ENCODE assay signal across 1 cellular context in the genomic region with DNA sequence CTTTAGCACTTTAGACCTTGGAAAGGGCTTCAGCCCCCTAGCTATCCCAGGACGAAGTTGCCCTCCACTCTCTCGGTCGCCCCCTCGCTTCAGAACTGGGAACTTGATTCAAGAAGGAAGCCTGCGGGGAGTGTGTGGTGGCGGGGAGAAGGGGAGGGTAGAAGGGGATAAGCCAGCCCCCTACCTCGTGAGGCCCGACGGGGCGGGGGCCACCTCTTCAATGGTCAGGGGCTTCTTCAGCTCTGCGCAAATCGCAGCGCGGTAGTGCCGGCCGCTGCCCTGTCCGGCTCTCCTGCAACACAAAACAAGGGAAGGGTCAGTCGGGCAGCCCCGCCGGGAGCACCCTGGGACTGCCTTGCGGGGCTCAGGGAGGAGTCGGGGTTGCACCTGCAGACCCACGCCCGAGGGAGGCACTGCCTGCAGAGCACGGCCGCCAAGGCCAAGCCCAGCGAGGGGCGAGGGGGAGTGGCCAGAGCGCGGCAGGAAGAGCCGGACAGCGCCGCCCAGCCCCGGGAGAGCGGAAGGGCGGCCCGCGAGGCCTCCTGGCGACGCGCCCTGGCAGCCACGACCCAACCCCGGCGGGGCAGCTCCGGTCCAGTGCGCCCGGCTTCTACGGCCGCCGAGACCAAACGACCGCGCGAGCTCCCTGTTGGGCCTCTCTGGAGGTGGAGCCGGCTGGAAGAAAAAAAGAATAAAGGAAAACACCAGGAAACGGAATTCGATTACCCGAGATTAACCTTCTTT.
A peak's percentile ranks its signal among the peaks of the same experiment; 100 is the strongest.
TF ChIP-seq lines count a peak whose summit lies in the region.

No MANE protein-coding gene starts in this region.

TF ChIP-seq in HepG2, 621 proteins besides CTCF, POLR2A, EP300 and RAD21 (continued from another document and continues in another):
- TF ChIP-seq, protein P1, sequence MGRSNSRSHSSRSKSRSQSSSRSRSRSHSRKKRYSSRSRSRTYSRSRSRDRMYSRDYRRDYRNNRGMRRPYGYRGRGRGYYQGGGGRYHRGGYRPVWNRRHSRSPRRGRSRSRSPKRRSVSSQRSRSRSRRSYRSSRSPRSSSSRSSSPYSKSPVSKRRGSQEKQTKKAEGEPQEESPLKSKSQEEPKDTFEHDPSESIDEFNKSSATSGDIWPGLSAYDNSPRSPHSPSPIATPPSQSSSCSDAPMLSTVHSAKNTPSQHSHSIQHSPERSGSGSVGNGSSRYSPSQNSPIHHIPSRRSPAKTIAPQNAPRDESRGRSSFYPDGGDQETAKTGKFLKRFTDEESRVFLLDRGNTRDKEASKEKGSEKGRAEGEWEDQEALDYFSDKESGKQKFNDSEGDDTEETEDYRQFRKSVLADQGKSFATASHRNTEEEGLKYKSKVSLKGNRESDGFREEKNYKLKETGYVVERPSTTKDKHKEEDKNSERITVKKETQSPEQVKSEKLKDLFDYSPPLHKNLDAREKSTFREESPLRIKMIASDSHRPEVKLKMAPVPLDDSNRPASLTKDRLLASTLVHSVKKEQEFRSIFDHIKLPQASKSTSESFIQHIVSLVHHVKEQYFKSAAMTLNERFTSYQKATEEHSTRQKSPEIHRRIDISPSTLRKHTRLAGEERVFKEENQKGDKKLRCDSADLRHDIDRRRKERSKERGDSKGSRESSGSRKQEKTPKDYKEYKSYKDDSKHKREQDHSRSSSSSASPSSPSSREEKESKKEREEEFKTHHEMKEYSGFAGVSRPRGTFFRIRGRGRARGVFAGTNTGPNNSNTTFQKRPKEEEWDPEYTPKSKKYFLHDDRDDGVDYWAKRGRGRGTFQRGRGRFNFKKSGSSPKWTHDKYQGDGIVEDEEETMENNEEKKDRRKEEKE (IDR thresholded peaks at IDR 0.05) = no peak
- TF ChIP-seq KMT2A (CRISPR knock-in tag; IDR thresholded peaks at IDR 0.05) (peak; percentile 68), ELF1 (CRISPR knock-in tag; IDR thresholded peaks at IDR 0.05) (peak; percentile 51; the same call in 1 of the 2 replicates), PHF8 (CRISPR knock-in tag; IDR thresholded peaks at IDR 0.05) (peak; percentile 78), BORCS8-MEF2B (CRISPR knock-in tag; IDR thresholded peaks at IDR 0.05) (peak; percentile 72), NFIB (CRISPR knock-in tag; IDR thresholded peaks at IDR 0.05; ENCODE audit: borderline replicate concordance) (no peak), FOXA1 (IDR thresholded peaks at IDR 0.05) (no peak), FOXA1 (CRISPR knock-in tag; IDR thresholded peaks at IDR 0.05) (0 out of 2 replicates have a peak, but pooled peaks have one; percentile 23), ZNF121 (CRISPR knock-in tag; IDR thresholded peaks at IDR 0.05) (peak; percentile 14; the same call in 1 of the 2 replicates), ZNF510 (CRISPR knock-in tag; IDR thresholded peaks at IDR 0.05; ENCODE audit: low read depth) (no peak), SP5 (CRISPR knock-in tag; IDR thresholded peaks at IDR 0.05; ENCODE audit: borderline replicate concordance, low read depth) (peak; percentile 76), KDM3A (CRISPR knock-in tag; IDR thresholded peaks at IDR 0.05; ENCODE audit: low read depth) (0 out of 2 replicates have a peak, but pooled peaks have one; percentile 61), ZNF530 (CRISPR knock-in tag; IDR thresholded peaks at IDR 0.05; ENCODE audit: low read depth) (no peak), PHF21A (CRISPR knock-in tag; IDR thresholded peaks at IDR 0.05) (peak; percentile 65; the same call in 1 of the 2 replicates), TSC22D2 (CRISPR knock-in tag; IDR thresholded peaks at IDR 0.05; ENCODE audit: borderline replicate concordance) (peak; percentile 67; the same call in 1 of the 2 replicates), ZNF570 (CRISPR knock-in tag; IDR thresholded peaks at IDR 0.05; ENCODE audit: borderline replicate concordance) (no peak), RBM39 (IDR thresholded peaks at IDR 0.05; ENCODE audit: low read depth, low read length, poor library complexity, severe bottlenecking) (peak; percentile 71)
- TF ChIP-seq, protein P2, sequence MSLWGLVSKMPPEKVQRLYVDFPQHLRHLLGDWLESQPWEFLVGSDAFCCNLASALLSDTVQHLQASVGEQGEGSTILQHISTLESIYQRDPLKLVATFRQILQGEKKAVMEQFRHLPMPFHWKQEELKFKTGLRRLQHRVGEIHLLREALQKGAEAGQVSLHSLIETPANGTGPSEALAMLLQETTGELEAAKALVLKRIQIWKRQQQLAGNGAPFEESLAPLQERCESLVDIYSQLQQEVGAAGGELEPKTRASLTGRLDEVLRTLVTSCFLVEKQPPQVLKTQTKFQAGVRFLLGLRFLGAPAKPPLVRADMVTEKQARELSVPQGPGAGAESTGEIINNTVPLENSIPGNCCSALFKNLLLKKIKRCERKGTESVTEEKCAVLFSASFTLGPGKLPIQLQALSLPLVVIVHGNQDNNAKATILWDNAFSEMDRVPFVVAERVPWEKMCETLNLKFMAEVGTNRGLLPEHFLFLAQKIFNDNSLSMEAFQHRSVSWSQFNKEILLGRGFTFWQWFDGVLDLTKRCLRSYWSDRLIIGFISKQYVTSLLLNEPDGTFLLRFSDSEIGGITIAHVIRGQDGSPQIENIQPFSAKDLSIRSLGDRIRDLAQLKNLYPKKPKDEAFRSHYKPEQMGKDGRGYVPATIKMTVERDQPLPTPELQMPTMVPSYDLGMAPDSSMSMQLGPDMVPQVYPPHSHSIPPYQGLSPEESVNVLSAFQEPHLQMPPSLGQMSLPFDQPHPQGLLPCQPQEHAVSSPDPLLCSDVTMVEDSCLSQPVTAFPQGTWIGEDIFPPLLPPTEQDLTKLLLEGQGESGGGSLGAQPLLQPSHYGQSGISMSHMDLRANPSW (CRISPR knock-in tag; IDR thresholded peaks at IDR 0.05; ENCODE audit: borderline replicate concordance) = no peak
- TF ChIP-seq, protein P3, sequence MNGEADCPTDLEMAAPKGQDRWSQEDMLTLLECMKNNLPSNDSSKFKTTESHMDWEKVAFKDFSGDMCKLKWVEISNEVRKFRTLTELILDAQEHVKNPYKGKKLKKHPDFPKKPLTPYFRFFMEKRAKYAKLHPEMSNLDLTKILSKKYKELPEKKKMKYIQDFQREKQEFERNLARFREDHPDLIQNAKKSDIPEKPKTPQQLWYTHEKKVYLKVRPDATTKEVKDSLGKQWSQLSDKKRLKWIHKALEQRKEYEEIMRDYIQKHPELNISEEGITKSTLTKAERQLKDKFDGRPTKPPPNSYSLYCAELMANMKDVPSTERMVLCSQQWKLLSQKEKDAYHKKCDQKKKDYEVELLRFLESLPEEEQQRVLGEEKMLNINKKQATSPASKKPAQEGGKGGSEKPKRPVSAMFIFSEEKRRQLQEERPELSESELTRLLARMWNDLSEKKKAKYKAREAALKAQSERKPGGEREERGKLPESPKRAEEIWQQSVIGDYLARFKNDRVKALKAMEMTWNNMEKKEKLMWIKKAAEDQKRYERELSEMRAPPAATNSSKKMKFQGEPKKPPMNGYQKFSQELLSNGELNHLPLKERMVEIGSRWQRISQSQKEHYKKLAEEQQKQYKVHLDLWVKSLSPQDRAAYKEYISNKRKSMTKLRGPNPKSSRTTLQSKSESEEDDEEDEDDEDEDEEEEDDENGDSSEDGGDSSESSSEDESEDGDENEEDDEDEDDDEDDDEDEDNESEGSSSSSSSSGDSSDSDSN (CRISPR knock-in tag; IDR thresholded peaks at IDR 0.05) = peak; percentile 96
- TF ChIP-seq, protein P4, sequence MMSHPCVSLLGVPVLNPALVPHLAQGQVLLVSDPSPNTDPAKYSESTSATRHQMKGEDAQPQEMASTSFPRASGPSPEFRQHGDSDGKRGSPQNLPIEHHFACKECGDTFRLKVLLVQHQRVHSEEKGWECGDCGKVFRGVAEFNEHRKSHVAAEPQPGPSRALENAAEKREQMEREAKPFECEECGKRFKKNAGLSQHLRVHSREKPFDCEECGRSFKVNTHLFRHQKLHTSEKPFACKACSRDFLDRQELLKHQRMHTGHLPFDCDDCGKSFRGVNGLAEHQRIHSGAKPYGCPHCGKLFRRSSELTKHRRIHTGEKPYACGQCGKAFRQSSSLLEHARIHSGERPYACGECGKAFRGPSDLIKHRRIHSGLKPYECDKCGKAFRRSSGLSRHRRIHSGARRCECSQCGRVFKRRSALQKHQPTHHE (CRISPR knock-in tag; IDR thresholded peaks at IDR 0.05; ENCODE audit: borderline replicate concordance) = 0 out of 2 replicates have a peak, but pooled peaks have one; percentile 83
- TF ChIP-seq, protein P5, sequence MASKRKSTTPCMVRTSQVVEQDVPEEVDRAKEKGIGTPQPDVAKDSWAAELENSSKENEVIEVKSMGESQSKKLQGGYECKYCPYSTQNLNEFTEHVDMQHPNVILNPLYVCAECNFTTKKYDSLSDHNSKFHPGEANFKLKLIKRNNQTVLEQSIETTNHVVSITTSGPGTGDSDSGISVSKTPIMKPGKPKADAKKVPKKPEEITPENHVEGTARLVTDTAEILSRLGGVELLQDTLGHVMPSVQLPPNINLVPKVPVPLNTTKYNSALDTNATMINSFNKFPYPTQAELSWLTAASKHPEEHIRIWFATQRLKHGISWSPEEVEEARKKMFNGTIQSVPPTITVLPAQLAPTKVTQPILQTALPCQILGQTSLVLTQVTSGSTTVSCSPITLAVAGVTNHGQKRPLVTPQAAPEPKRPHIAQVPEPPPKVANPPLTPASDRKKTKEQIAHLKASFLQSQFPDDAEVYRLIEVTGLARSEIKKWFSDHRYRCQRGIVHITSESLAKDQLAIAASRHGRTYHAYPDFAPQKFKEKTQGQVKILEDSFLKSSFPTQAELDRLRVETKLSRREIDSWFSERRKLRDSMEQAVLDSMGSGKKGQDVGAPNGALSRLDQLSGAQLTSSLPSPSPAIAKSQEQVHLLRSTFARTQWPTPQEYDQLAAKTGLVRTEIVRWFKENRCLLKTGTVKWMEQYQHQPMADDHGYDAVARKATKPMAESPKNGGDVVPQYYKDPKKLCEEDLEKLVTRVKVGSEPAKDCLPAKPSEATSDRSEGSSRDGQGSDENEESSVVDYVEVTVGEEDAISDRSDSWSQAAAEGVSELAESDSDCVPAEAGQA (IDR thresholded peaks at IDR 0.05; ENCODE audit: low read depth) = 0 out of 2 replicates have a peak, but pooled peaks have one; percentile 16
- TF ChIP-seq, protein P5 (CRISPR knock-in tag; IDR thresholded peaks at IDR 0.05; ENCODE audit: borderline replicate concordance) = no peak
- TF ChIP-seq, protein P6, sequence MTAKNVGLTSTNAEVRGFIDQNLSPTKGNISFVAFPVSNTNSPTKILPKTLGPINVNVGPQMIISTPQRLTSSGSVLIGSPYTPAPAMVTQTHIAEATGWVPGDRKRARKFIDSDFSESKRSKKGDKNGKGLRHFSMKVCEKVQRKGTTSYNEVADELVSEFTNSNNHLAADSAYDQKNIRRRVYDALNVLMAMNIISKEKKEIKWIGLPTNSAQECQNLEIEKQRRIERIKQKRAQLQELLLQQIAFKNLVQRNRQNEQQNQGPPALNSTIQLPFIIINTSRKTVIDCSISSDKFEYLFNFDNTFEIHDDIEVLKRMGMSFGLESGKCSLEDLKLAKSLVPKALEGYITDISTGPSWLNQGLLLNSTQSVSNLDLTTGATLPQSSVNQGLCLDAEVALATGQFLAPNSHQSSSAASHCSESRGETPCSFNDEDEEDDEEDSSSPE (CRISPR knock-in tag; IDR thresholded peaks at IDR 0.05) = peak; percentile 62
- TF ChIP-seq, protein P7, sequence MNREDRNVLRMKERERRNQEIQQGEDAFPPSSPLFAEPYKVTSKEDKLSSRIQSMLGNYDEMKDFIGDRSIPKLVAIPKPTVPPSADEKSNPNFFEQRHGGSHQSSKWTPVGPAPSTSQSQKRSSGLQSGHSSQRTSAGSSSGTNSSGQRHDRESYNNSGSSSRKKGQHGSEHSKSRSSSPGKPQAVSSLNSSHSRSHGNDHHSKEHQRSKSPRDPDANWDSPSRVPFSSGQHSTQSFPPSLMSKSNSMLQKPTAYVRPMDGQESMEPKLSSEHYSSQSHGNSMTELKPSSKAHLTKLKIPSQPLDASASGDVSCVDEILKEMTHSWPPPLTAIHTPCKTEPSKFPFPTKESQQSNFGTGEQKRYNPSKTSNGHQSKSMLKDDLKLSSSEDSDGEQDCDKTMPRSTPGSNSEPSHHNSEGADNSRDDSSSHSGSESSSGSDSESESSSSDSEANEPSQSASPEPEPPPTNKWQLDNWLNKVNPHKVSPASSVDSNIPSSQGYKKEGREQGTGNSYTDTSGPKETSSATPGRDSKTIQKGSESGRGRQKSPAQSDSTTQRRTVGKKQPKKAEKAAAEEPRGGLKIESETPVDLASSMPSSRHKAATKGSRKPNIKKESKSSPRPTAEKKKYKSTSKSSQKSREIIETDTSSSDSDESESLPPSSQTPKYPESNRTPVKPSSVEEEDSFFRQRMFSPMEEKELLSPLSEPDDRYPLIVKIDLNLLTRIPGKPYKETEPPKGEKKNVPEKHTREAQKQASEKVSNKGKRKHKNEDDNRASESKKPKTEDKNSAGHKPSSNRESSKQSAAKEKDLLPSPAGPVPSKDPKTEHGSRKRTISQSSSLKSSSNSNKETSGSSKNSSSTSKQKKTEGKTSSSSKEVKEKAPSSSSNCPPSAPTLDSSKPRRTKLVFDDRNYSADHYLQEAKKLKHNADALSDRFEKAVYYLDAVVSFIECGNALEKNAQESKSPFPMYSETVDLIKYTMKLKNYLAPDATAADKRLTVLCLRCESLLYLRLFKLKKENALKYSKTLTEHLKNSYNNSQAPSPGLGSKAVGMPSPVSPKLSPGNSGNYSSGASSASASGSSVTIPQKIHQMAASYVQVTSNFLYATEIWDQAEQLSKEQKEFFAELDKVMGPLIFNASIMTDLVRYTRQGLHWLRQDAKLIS (CRISPR knock-in tag; IDR thresholded peaks at IDR 0.05) = 0 out of 2 replicates have a peak, but pooled peaks have one; percentile 44
- TF ChIP-seq, protein P8, sequence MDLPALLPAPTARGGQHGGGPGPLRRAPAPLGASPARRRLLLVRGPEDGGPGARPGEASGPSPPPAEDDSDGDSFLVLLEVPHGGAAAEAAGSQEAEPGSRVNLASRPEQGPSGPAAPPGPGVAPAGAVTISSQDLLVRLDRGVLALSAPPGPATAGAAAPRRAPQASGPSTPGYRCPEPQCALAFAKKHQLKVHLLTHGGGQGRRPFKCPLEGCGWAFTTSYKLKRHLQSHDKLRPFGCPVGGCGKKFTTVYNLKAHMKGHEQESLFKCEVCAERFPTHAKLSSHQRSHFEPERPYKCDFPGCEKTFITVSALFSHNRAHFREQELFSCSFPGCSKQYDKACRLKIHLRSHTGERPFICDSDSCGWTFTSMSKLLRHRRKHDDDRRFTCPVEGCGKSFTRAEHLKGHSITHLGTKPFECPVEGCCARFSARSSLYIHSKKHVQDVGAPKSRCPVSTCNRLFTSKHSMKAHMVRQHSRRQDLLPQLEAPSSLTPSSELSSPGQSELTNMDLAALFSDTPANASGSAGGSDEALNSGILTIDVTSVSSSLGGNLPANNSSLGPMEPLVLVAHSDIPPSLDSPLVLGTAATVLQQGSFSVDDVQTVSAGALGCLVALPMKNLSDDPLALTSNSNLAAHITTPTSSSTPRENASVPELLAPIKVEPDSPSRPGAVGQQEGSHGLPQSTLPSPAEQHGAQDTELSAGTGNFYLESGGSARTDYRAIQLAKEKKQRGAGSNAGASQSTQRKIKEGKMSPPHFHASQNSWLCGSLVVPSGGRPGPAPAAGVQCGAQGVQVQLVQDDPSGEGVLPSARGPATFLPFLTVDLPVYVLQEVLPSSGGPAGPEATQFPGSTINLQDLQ (CRISPR knock-in tag; IDR thresholded peaks at IDR 0.05) = peak; percentile 60; the same call in 1 of the 2 replicates
